Comparison of ENCODE assay signal across 20 cellular contexts in genomic region chr5:115096034-115096769, GRCh38.
A peak's percentile ranks its signal among the peaks of the same experiment; 100 is the strongest.
DNase-seq lines count a peak whose midpoint lies in the region; ATAC-seq, FAIRE-seq and TF ChIP-seq lines count a peak whose summit lies in the region.
"Had no signal": no experiment of that assay in that cellular context is flagged by ENCODE, and none has a peak within 500 bp of the region (broad histone marks: within the 10 kb centered on the region; RNA-seq: fewer than 3 reads in every experiment).

No MANE protein-coding gene starts in this region.

- H3K4me1 ChIP-seq in OCI-LY3 (ENCODE audit: low read length) (peaks cover 27% of the 10 kb centered on the region), H1 (replicated peaks in 1 of 4; ENCODE audit: control insufficient read depth in 3 of 4, insufficient read depth in 4 of 4, low read length in 3 of 4) (peaks cover 0 to 5% (median 1%) of the 10 kb centered on the region in 4 experiments; a peak in 4 of 7 replicates)

- no peak overlapping the region for H3K14ac ChIP-seq in H1 (ENCODE audit: insufficient read length)

- no peak overlapping the region for H2BK120ac ChIP-seq in H1 (replicated peaks; ENCODE audit: low read depth, low read length)

- no peak overlapping the region for H3K18ac ChIP-seq in H1 (ENCODE audit: extremely low read depth, low read length)

- TF ChIP-seq POLR2A in H1 (IDR thresholded peaks at IDR 0.05; ENCODE audit: control extremely low read depth in 1 of 2, low read depth in 2 of 2, low read length in 2 of 2) = no peak

- H3K36me3 ChIP-seq in OCI-LY3 (replicated peaks; ENCODE audit: low read depth, low read length) = no peaks in the 10 kb centered on the region
- H3K36me3 ChIP-seq in H1 (ENCODE audit: control insufficient read depth in 2 of 4, insufficient read depth in 4 of 4, low read length in 3 of 4) = no peaks in the 10 kb centered on the region
- H3K36me3 ChIP-seq: thoracic aorta had no signal

- H3K27ac ChIP-seq in OCI-LY3 (ENCODE audit: low read length) (no peak overlapping the region; the same call in 1 of the 2 replicates), H1 (ENCODE audit: low read depth, low read length) (no peak overlapping the region)
- H3K27ac ChIP-seq: 22Rv1, hepatocyte, thoracic aorta, VCaP had no signal

- no peaks in the 10 kb centered on the region for H3K23me2 ChIP-seq in H1 (ENCODE audit: low read depth, low read length)

- H3K9ac ChIP-seq in OCI-LY3 (ENCODE audit: low read length) = peak overlapping the region; percentile 27
- no peak overlapping the region for H3K9ac ChIP-seq in H1 (replicated peaks in 1 of 4; ENCODE audit: extremely low read depth in 1 of 4, low read depth in 3 of 4, low read length in 3 of 4)

- no peaks in the 10 kb centered on the region for H3K79me1 ChIP-seq in H1 (ENCODE audit: low read depth, low read length)

- no peak overlapping the region for H2BK20ac ChIP-seq in H1 (ENCODE audit: low read length)

- TF ChIP-seq EP300 in H1 (IDR thresholded peaks at IDR 0.05; ENCODE audit: borderline replicate concordance in 1 of 2, low read depth in 2 of 2, low read length in 2 of 2) = no peak

- no peaks in the 10 kb centered on the region for H4K20me1 ChIP-seq in OCI-LY3 (ENCODE audit: insufficient read depth, low read length)
- no peaks in the 10 kb centered on the region for H4K20me1 ChIP-seq in H1 (replicated peaks in 1 of 2; ENCODE audit: control insufficient read depth in 1 of 2, insufficient read depth in 2 of 2, low read length in 2 of 2)

- H3K4me3 ChIP-seq in OCI-LY3 (ENCODE audit: low read length) = peak overlapping the region; percentile 50
- no peak overlapping the region for H3K4me3 ChIP-seq in H1 (ENCODE audit: extremely low read depth in 1 of 4, insufficient read depth in 2 of 4, low read depth in 3 of 4, low read length in 4 of 4)
- H3K4me3 ChIP-seq: hepatocyte, thoracic aorta had no signal

- H3K23ac ChIP-seq in H1 (ENCODE audit: insufficient read length) = no peak overlapping the region

- no peak for TF ChIP-seq RAD21 in H1 (IDR thresholded peaks at IDR 0.05 in 1 of 2, conservative IDR thresholded peaks at IDR 0.05 in 1 of 2; ENCODE audit: low read depth in 2 of 2, low read length in 2 of 2)

- H2BK15ac ChIP-seq in H1 (ENCODE audit: low read length) = no peak overlapping the region

- H2AK5ac ChIP-seq in H1 (ENCODE audit: low read depth, low read length) = no peak overlapping the region

- H3K27me3 ChIP-seq in OCI-LY3 (ENCODE audit: low read depth, low read length) = no peaks in the 10 kb centered on the region
- no peaks in the 10 kb centered on the region for H3K27me3 ChIP-seq in H1 (replicated peaks in 1 of 4; ENCODE audit: control insufficient read depth in 3 of 4, extremely low read depth in 1 of 4, insufficient read depth in 3 of 4, low read length in 3 of 4)
- H3K27me3 ChIP-seq: hepatocyte had no signal

- no peaks in the 10 kb centered on the region for H3K9me3 ChIP-seq in OCI-LY3 (ENCODE audit: insufficient read depth, low read length)
- H3K9me3 ChIP-seq in H1 (ENCODE audit: insufficient read depth in 2 of 2, low read depth in 1 of 2, low read length in 1 of 2) = no peaks in the 10 kb centered on the region
- H3K9me3 ChIP-seq: thoracic aorta had no signal

- ATAC-seq in HG02885 (IDR thresholded peaks at IDR 0.05; ENCODE audit: poor library complexity, unreplicated experiment) = no peak
- ATAC-seq: activated CD8-positive, alpha-beta memory T cell treated with anti-CD3 and anti-CD28 coated beads, Interleukin-2, amount 10 ng/mL, durations not matched to agents 7 days and 5 days had no signal

- H4K5ac ChIP-seq in H1 (ENCODE audit: insufficient read length, low read depth, low read length) = no peak overlapping the region

- no peak overlapping the region for H2BK12ac ChIP-seq in H1 (ENCODE audit: low read depth, low read length)

- H2AFZ ChIP-seq in OCI-LY3 (ENCODE audit: low read depth, low read length) = peak overlapping the region; percentile 54; the same call in 1 of the 2 replicates
- peak overlapping the region; percentile 99 for H2AFZ ChIP-seq in H1 (ENCODE audit: low read length)
- H2AFZ ChIP-seq: hepatocyte had no signal

- no peak overlapping the region for H3K4ac ChIP-seq in H1 (replicated peaks; ENCODE audit: insufficient read length, low read depth, low read length)

- POLR2A ChIA-PET in H1 (lab: Charles Lee; ENCODE audit: partially characterized antibody) = interaction anchor here (0.9 kb wide), 1 partner anchor 166 kb away, joined by 3 read pairs; no protein-coding TSS in a partner anchor

- 72% methylated on average over 6 of the region's 7 CpGs; no CpG with 5 or more reads in 1 of the 2 experiments for WGBS in H1 (ENCODE audit: extremely low coverage in 1 of 2, insufficient coverage in 1 of 2, insufficient read length in 1 of 2, insufficient replicate concordance in 2 of 2, low coverage in 1 of 2, low lambda C conversion rate in 2 of 2, missing lambda C conversion rate in 1 of 2), 2 experiments

- FAIRE-seq in H1 (lab: Jason Lieb, UNC) = no peak
- FAIRE-seq: HTR-8/SVneo had no signal

- TF ChIP-seq CTCF in OCI-LY3 (IDR thresholded peaks at IDR 0.05; ENCODE audit: low read depth, low read length) (no peak), H1 (IDR thresholded peaks at IDR 0.05; ENCODE audit: control extremely low read depth in 1 of 3, insufficient read depth in 1 of 3, low read depth in 1 of 3, low read length in 3 of 3) (no peak)

- H3K4me2 ChIP-seq in OCI-LY3 (ENCODE audit: low read length) (peak overlapping the region; percentile 79), H1 (ENCODE audit: insufficient read depth in 1 of 2, low read depth in 2 of 2, low read length in 2 of 2) (no peak overlapping the region)
- H3K4me2 ChIP-seq: hepatocyte had no signal

- no peaks in the 10 kb centered on the region for H3K79me2 ChIP-seq in OCI-LY3 (ENCODE audit: low read length)
- H3K79me2 ChIP-seq in H1 (ENCODE audit: control insufficient read depth in 1 of 2, insufficient read depth in 2 of 2, low read length in 2 of 2) = no peaks in the 10 kb centered on the region
- H3K79me2 ChIP-seq: hepatocyte had no signal

- DNase-seq in DMS 273 (lab: John Stamatoyannopoulos, UW; ENCODE audit: unreplicated experiment) (peak; percentile 10), DMS 273 treated with DMSO at 0.1 percent for 48 hours (lab: John Stamatoyannopoulos, UW) (no peak), H1 (ENCODE audit: low read depth in 1 of 2, low spot score in 2 of 2) (no peak), putamen (ENCODE audit: low spot score) (peak; percentile 51), ecto neural progenitor cell (ENCODE audit: low spot score) (no peak)
- no peak for DNase-seq in activated CD8-positive, alpha-beta memory T cell treated with anti-CD3 and anti-CD28 coated beads for 24 hours
- DNase-seq: activated CD8-positive, alpha-beta memory T cell treated with anti-CD3 and anti-CD28 coated beads, Interleukin-2, amount 10 ng/mL, durations not matched to agents 7 days and 5 days; activated naive CD4-positive, alpha-beta T cell treated with anti-CD3 and anti-CD28 coated beads for 36 hours; CD4-positive, alpha-beta T cell; HFFc6; NCI-H1417 treated with DMSO at 0.1 percent for 48 hours; NCI-H774; Right ventricle myocardium superior had no signal

- no peak overlapping the region for H3K56ac ChIP-seq in H1 (replicated peaks; ENCODE audit: insufficient read length, low read depth, low read length)

- peak overlapping the region; percentile 45 for H4K91ac ChIP-seq in H1 (replicated peaks; ENCODE audit: insufficient read length, low read length)

- CTCF ChIA-PET in H1 (lab: Charles Lee; ENCODE audit: partially characterized antibody) = interaction anchor here (0.5 to 2.5 kb wide), 17 partner anchors 9 to 916 kb away, joined by 3 to 7 read pairs (median 4); no protein-coding TSS in a partner anchor

- no peak overlapping the region for H2BK5ac ChIP-seq in H1 (ENCODE audit: low read depth, low read length)

- no peak overlapping the region for H4K8ac ChIP-seq in H1 (ENCODE audit: extremely low read depth, insufficient read depth, low read length)

TF ChIP-seq in H1, 55 proteins besides CTCF, POLR2A, EP300 and RAD21:
- peak; percentile 78 for TF ChIP-seq E2F6 (IDR thresholded peaks at IDR 0.05)
- no peak for TF ChIP-seq NANOG (IDR thresholded peaks at IDR 0.05; ENCODE audit: insufficient read depth, low read depth, low read length, poor library complexity, severe bottlenecking)
- peak; percentile 73 for TF ChIP-seq MAX (IDR thresholded peaks at IDR 0.05)
TF ChIP-seq in H1: peak in this region for 2.

Comparison
In these comparisons a context has a peak if more than half of its experiments do, and no peak if none do; other contexts are left out.
1. DNase-seq: peak in DMS 273 (single experiment) and putamen (single experiment); none in DMS 273 treated with DMSO at 0.1 percent for 48 hours (single experiment), H1 (0 of 2), activated CD8-positive, alpha-beta memory T cell treated with anti-CD3 and anti-CD28 coated beads for 24 hours (single experiment) and ecto neural progenitor cell (single experiment).